In genomic region chr3:146554168-146554760, GRCh38 we compare ENCODE assay signal across 15 cellular contexts. TPM values are rescaled to one million over a fixed set of nuclear protein-coding genes. Genes with fewer than 3 reads are reported as not detected.
DNase-seq lines count a peak whose midpoint lies in the region; ATAC-seq and TF ChIP-seq lines count a peak whose summit lies in the region.
"Had no signal": no experiment of that assay in that cellular context is flagged by ENCODE, and none has a peak within 500 bp of the region (broad histone marks: within the 10 kb centered on the region; RNA-seq: fewer than 3 reads in every experiment).

No MANE protein-coding gene starts in this region.

- no peak overlapping the region for H2BK120ac ChIP-seq in H9 (ENCODE audit: low read depth, low read length, poor library complexity, severe bottlenecking)

- peak; percentile 11 for DNase-seq in GF-D8 (lab: John Stamatoyannopoulos, UW)
- no peak for DNase-seq in H9
- no peak for DNase-seq in WTC11 (ENCODE audit: low spot score)
- peak; percentile 35 for DNase-seq in fibroblast of villous mesenchyme (ENCODE audit: low read depth)
- no peak for DNase-seq in Calu3
- no peak for DNase-seq in mucosa of descending colon
- DNase-seq in NCI-H146 treated with DMSO at 0.1 percent for 48 hours (lab: John Stamatoyannopoulos, UW; ENCODE audit: unreplicated experiment): no peak
- DNase-seq in KBM-7: no peak
- DNase-seq: NCI-H1417 treated with DMSO at 0.1 percent for 48 hours; NCI-H510A; stimulated activated CD8-positive, alpha-beta memory T cell treated with anti-CD3 and anti-CD28 coated beads, Interleukin-4, amount 100 ng/mL, for 48 hours; transverse colon had no signal

- H3K36me3 ChIP-seq in mucosa of descending colon (ENCODE audit: low read depth): no peaks in the 10 kb centered on the region
- H3K36me3 ChIP-seq: neural progenitor cell, transverse colon had no signal

- no peaks in the 10 kb centered on the region for H3K27me3 ChIP-seq in H9 (ENCODE audit: insufficient read depth, low read length)
- H3K27me3 ChIP-seq: neural progenitor cell, transverse colon had no signal

- H3K4me3 Mint-ChIP-seq in H9 (no peak overlapping the region), WTC11 (no peak overlapping the region), Calu3 (ENCODE audit: low read depth, unreplicated experiment) (no peak overlapping the region)
- H3K4me3 Mint-ChIP-seq: neural progenitor cell had no signal

- no peaks in the 10 kb centered on the region; the same call in 1 of the 2 replicates for H3K27me3 Mint-ChIP-seq in H9 (ENCODE audit: low read depth)
- H3K27me3 Mint-ChIP-seq in WTC11 (ENCODE audit: low read depth): no peaks in the 10 kb centered on the region
- H3K27me3 Mint-ChIP-seq in Calu3 (ENCODE audit: unreplicated experiment): no peaks in the 10 kb centered on the region

- H3K4me3 ChIP-seq in fibroblast of villous mesenchyme (ENCODE audit: low read depth, low read length) (no peak overlapping the region), mucosa of descending colon (no peak overlapping the region)
- H3K4me3 ChIP-seq: lung, neural progenitor cell, transverse colon had no signal

- H3K9me3 Mint-ChIP-seq in H9 (peaks cover 0 to 11% of the 10 kb centered on the region in 2 experiments; a peak in 2 of 5 replicates), WTC11 (peaks cover 24% of the 10 kb centered on the region), Calu3 (ENCODE audit: low read depth, unreplicated experiment) (no peaks in the 10 kb centered on the region)
- H3K9me3 Mint-ChIP-seq: neural progenitor cell had no signal

- no peak for TF ChIP-seq CTCF in H9 (conservative IDR thresholded peaks at IDR 0.05)
- no peak for TF ChIP-seq CTCF in WTC11 (IDR thresholded peaks at IDR 0.05)
- TF ChIP-seq CTCF in fibroblast of villous mesenchyme (IDR thresholded peaks at IDR 0.05; ENCODE audit: insufficient read depth, low read depth, low read length): no peak
- no peak for TF ChIP-seq CTCF in Calu3 (IDR thresholded peaks at IDR 0.05; ENCODE audit: unreplicated experiment)
- no peak for TF ChIP-seq CTCF in mucosa of descending colon (IDR thresholded peaks at IDR 0.05)

- H3K4ac ChIP-seq in H9 (ENCODE audit: low read depth, low read length): no peak overlapping the region

- WGBS in H9 (ENCODE audit: extremely low coverage, insufficient read length, low lambda C conversion rate): no CpG with 5 or more reads among the region's 7 CpGs

- no peak overlapping the region for H3K9ac ChIP-seq in H9 (ENCODE audit: extremely low read depth, insufficient read length, low read length)
- H3K9ac ChIP-seq: neural progenitor cell had no signal

- H3K4me1 Mint-ChIP-seq in H9 (peaks cover 22 to 24% of the 10 kb centered on the region in 2 experiments), WTC11 (peaks cover 27% of the 10 kb centered on the region), Calu3 (ENCODE audit: low read depth, unreplicated experiment) (peaks cover 32% of the 10 kb centered on the region)
- H3K4me1 Mint-ChIP-seq: neural progenitor cell had no signal

- H3K9me3 ChIP-seq in H9 (ENCODE audit: control insufficient read depth, low read depth, low read length) (no peaks in the 10 kb centered on the region), mucosa of descending colon (no peaks in the 10 kb centered on the region)
- H3K9me3 ChIP-seq: transverse colon had no signal

- H2AFZ ChIP-seq in H9 (ENCODE audit: low read length): peak overlapping the region; percentile 32
- H2AFZ ChIP-seq: neural progenitor cell had no signal

- BruUV-seq in Calu3 (replicated peaks; lab: Mats Ljungman, UMichigan): no TSS peak

- no peak overlapping the region for H3T11ph ChIP-seq in H9 (ENCODE audit: low read length)

- H3K4me2 ChIP-seq in H9 (ENCODE audit: insufficient read depth, insufficient read length, low read length): no peak overlapping the region
- H3K4me2 ChIP-seq: neural progenitor cell had no signal

- H3K23me2 ChIP-seq in H9 (ENCODE audit: insufficient read length, low read depth, low read length, poor library complexity, severe bottlenecking): no peaks in the 10 kb centered on the region

- no peak overlapping the region for H3K56ac ChIP-seq in H9 (ENCODE audit: insufficient read length, low read depth, low read length)

- H3K4me1 ChIP-seq in H9 (ENCODE audit: insufficient read depth, low read length) (0 out of 2 replicates have a peak, but pooled peaks cover 7% of the 10 kb centered on the region), mucosa of descending colon (ENCODE audit: low read depth) (no peaks in the 10 kb centered on the region)
- H3K4me1 ChIP-seq: neural progenitor cell had no signal

- H2BK15ac ChIP-seq in H9 (ENCODE audit: low read depth, low read length): no peak overlapping the region

- no peak overlapping the region for H4K8ac ChIP-seq in H9 (replicated peaks; ENCODE audit: insufficient read length, low read depth, low read length)

- H2BK20ac ChIP-seq in H9 (ENCODE audit: low read depth, low read length, poor library complexity, severe bottlenecking): no peak overlapping the region

- H2BK12ac ChIP-seq in H9 (ENCODE audit: insufficient read length, low read depth, low read length): no peak overlapping the region

- H3K27ac Mint-ChIP-seq in H9 (no peak overlapping the region), WTC11 (no peak overlapping the region), Calu3 (ENCODE audit: unreplicated experiment) (no peak overlapping the region)
- H3K27ac Mint-ChIP-seq: neural progenitor cell had no signal

- H3K18ac ChIP-seq in H9 (ENCODE audit: insufficient read length, low read depth, low read length): no peak overlapping the region

- no peaks in the 10 kb centered on the region for H4K20me1 ChIP-seq in H9 (ENCODE audit: control insufficient read depth, insufficient read depth, insufficient read length)

- H3K23ac ChIP-seq in H9 (ENCODE audit: insufficient read length, low read depth, low read length): no peak overlapping the region

- in situ Hi-C loops in KBM-7 (cut with MboI; ENCODE audit: low pct_unique_long_range_greater_than_20kb, low sequenced_read_pairs): no loop called here

- no peak overlapping the region for H4K5ac ChIP-seq in H9 (ENCODE audit: insufficient read length, low read depth, low read length)

- no peaks in the 10 kb centered on the region for H3K79me1 ChIP-seq in H9 (ENCODE audit: insufficient read depth, low read depth, low read length, poor library complexity, severe bottlenecking)

- H3K14ac ChIP-seq in H9 (ENCODE audit: insufficient read depth, low read length): no peak overlapping the region

- no peaks in the 10 kb centered on the region for H3K79me2 ChIP-seq in H9 (ENCODE audit: insufficient read depth, low read length)

- no peak overlapping the region for H2BK5ac ChIP-seq in H9 (ENCODE audit: insufficient read length, low read length)

- peaks cover 0 to 13% (median 0%) of the 10 kb centered on the region in 3 experiments; a peak in 5 of 7 replicates for H3K36me3 Mint-ChIP-seq in H9 (ENCODE audit: insufficient read depth in 1 of 3, low read depth in 3 of 3)
- peaks cover 21% of the 10 kb centered on the region for H3K36me3 Mint-ChIP-seq in WTC11
- H3K36me3 Mint-ChIP-seq in Calu3 (ENCODE audit: insufficient read depth, unreplicated experiment): no peaks in the 10 kb centered on the region
- H3K36me3 Mint-ChIP-seq: neural progenitor cell had no signal

- CTCF ChIA-PET in WTC11 (lab: Charles Lee): no interaction called here
- CTCF ChIA-PET in Calu3 (lab: Charles Lee): interaction anchor here (0.7 kb wide), 1 partner anchor 320 kb away, joined by 4 read pairs; no protein-coding TSS in a partner anchor

- H4K91ac ChIP-seq in H9 (ENCODE audit: insufficient read length, low read depth, low read length): no peak overlapping the region

- POLR2A ChIA-PET in WTC11 (lab: Charles Lee): no interaction called here

- ATAC-seq in WTC11: peak; percentile 63
- ATAC-seq in mucosa of descending colon: no peak

- intact Hi-C loops in Calu3 (cut with micrococcal nuclease; ENCODE audit: unreplicated experiment): no loop called here
- intact Hi-C loops in mucosa of descending colon (cut with DNase I, micrococcal nuclease): no loop called here

- H2AK5ac ChIP-seq in H9 (ENCODE audit: insufficient read length, low read length): no peak overlapping the region

- no peak overlapping the region for H3K27ac ChIP-seq in H9 (ENCODE audit: insufficient read length, low read depth, low read length)
- H3K27ac ChIP-seq: neural progenitor cell, transverse colon had no signal

TF ChIP-seq in WTC11, 78 proteins besides CTCF, POLR2A, EP300 and RAD21:
- TF ChIP-seq MAX (CRISPR knock-in tag; IDR thresholded peaks at IDR 0.05): peak; percentile 46; the same call in 1 of the 2 replicates
- no peak for TF ChIP-seq ZSCAN18 (CRISPR knock-in tag; IDR thresholded peaks at IDR 0.05)
TF ChIP-seq in WTC11: peak in this region for 1.

RNA-seq across cellular contexts. Expression of gene PLSCR1, which starts 9.9 kb away (rescaled TPM):
- total RNA-seq in H9 (2021) (48.9 and 54.8 TPM in 2 replicates), WTC11 (2021) (44.4 to 58.1 TPM (median 48.1 TPM) in 3 replicates), fibroblast of villous mesenchyme (32.2 and 34.5 TPM in 2 replicates), Calu3 (2022) (887 and 1,018 TPM in 2 replicates), mucosa of descending colon (100 to 1,000 TPM; 119 to 264 (median 180) TPM)

RNA-seq across cellular contexts. Expression of gene PLSCR5, which starts 50.9 kb away (rescaled TPM):
- total RNA-seq in H9 (2021) (not detected in 2 replicates), WTC11 (2021) (not detected in 3 replicates), fibroblast of villous mesenchyme (not detected in 2 replicates), Calu3 (2022) (not detected in 2 replicates), mucosa of descending colon (not detected)
- total RNA-seq: lung; T-helper 2 cell treated with Interferon-gamma antibody and Interleukin-4, amounts not matched to agents 100 ng/mL and 5 ng/mL, for 36 hours; transverse colon had no signal

Comparison
In these comparisons a context has a peak if more than half of its experiments do, and no peak if none do; other contexts are left out.
1. DNase-seq: peak in GF-D8 (single experiment) and fibroblast of villous mesenchyme (single experiment); none in H9 (single experiment), WTC11 (single experiment), Calu3 (single experiment), mucosa of descending colon (0 of 3), NCI-H146 treated with DMSO at 0.1 percent for 48 hours (single experiment) and KBM-7 (single experiment).